Comparison of ENCODE assay signal across 1 cellular context in genomic region chr5:42854795-42855194, GRCh38.
TF ChIP-seq lines count a peak whose summit lies in the region.

No MANE protein-coding gene starts in this region.

TF ChIP-seq in HepG2, 621 proteins besides CTCF, POLR2A, EP300 and RAD21 (continued from another document):
- TF ChIP-seq ZNF574 (CRISPR knock-in tag; IDR thresholded peaks at IDR 0.05) (no peak), ZBTB7A (CRISPR knock-in tag; IDR thresholded peaks at IDR 0.05) (no peak), NFIC (IDR thresholded peaks at IDR 0.05; ENCODE audit: low read length) (peak; percentile 57; the same call in 1 of the 2 replicates), SNAPC4 (CRISPR knock-in tag; IDR thresholded peaks at IDR 0.05) (no peak), MIXL1 (CRISPR knock-in tag; IDR thresholded peaks at IDR 0.05) (peak; percentile 29; the same call in 1 of the 2 replicates), HNF4A (CRISPR knock-in tag; IDR thresholded peaks at IDR 0.05) (peak; percentile 86), ZNF570 (CRISPR knock-in tag; IDR thresholded peaks at IDR 0.05; ENCODE audit: borderline replicate concordance) (no peak), ZNF18 (CRISPR knock-in tag; IDR thresholded peaks at IDR 0.05; ENCODE audit: insufficient replicate concordance) (no peak), ZNF558 (CRISPR knock-in tag; IDR thresholded peaks at IDR 0.05; ENCODE audit: borderline replicate concordance) (no peak), GATAD2A (CRISPR knock-in tag; IDR thresholded peaks at IDR 0.05) (peak; percentile 83), IRX3 (CRISPR knock-in tag; IDR thresholded peaks at IDR 0.05; ENCODE audit: borderline replicate concordance, low read depth) (no peak), ZBTB20 (CRISPR knock-in tag; IDR thresholded peaks at IDR 0.05; ENCODE audit: borderline replicate concordance, low read depth) (no peak), ZMYM4 (CRISPR knock-in tag; IDR thresholded peaks at IDR 0.05) (peak; percentile 28; the same call in 1 of the 2 replicates), RERE (CRISPR knock-in tag; IDR thresholded peaks at IDR 0.05; ENCODE audit: low read depth) (no peak), HDAC2 (CRISPR knock-in tag; IDR thresholded peaks at IDR 0.05) (0 out of 2 replicates have a peak, but pooled peaks have one; percentile 19), ZNF383 (CRISPR knock-in tag; IDR thresholded peaks at IDR 0.05; ENCODE audit: borderline replicate concordance) (no peak), FOSL1 (CRISPR knock-in tag; IDR thresholded peaks at IDR 0.05; ENCODE audit: borderline replicate concordance) (peak; percentile 50; the same call in 1 of the 2 replicates), ZNF124 (CRISPR knock-in tag; IDR thresholded peaks at IDR 0.05) (no peak)
